Comparison of ENCODE assay signal across 10 cellular contexts in the genomic region with DNA sequence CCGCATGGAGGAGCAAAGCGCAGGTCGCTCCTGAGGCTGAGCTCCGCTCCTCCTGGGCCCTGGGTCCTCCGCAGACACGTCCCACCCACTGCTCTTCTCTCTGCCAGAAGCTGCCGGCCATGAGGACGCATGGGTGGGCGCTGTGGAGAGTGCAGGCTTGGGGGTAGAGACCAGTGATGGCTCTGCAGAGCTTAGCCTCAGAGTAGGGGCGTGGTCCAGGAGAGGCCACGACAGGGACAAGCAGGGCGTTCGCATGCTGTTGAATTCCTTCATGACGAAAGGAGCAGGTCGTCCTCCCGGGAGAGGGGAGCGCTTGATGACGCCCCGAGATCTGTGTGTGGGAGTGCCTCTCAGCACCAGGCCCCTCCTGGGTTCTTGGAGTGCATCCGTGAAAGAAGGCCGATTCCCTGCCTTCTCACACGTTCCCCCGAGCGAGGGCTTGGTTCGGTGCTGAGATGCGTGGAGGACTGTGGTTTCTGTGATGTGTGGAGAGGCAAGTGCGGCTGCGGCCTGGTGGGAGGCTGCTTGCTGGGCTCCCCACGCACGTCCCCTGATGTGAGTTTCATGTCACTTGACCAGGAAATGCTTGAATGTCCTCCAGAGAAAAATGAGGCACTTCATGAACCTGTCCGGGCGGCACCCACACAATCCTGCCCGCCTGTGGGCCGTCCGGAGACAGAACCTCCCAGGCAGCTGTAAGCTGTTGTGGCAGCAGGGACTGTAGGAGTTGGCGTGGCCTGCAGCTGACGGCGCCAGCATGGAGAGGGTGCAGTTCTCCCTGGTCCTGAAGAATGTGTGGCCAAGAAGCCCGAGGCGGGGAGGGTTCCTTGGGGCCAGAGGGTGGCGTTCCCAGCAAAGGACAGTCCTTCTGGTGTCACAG. TPM values are rescaled to one million over a fixed set of nuclear protein-coding genes. Genes with fewer than 3 reads are reported as not detected.
A peak's percentile ranks its signal among the peaks of the same experiment; 100 is the strongest.
DNase-seq lines count a peak whose midpoint lies in the region; ATAC-seq and TF ChIP-seq lines count a peak whose summit lies in the region.
"Had no signal": no experiment of that assay in that cellular context is flagged by ENCODE, and none has a peak within 500 bp of the region (broad histone marks: within the 10 kb centered on the region; RNA-seq: fewer than 3 reads in every experiment).

No MANE protein-coding gene starts in this region.

- H3K9me3 ChIP-seq in AG04450 (ENCODE audit: control insufficient read depth, insufficient read depth, low read length) = peaks cover 5% of the 10 kb centered on the region
- H3K9me3 ChIP-seq in MM.1S (replicated peaks; ENCODE audit: insufficient read depth, low read length) = no peaks in the 10 kb centered on the region
- no peaks in the 10 kb centered on the region for H3K9me3 ChIP-seq in effector memory CD4-positive, alpha-beta T cell (ENCODE audit: control insufficient read depth, low read length)

- TF ChIP-seq CTCF in AG04450 (IDR thresholded peaks at IDR 0.05; ENCODE audit: low read depth, low read length) (no peak), MM.1S (IDR thresholded peaks at IDR 0.05; ENCODE audit: low read length) (no peak), natural killer cell (IDR thresholded peaks at IDR 0.05) (no peak)

- H3K27me3 Mint-ChIP-seq in natural killer cell (ENCODE audit: low read depth in 2 of 2) = no peaks in the 10 kb centered on the region

- no peak overlapping the region for H3K9ac ChIP-seq in MM.1S (ENCODE audit: low read length)

- H3K27me3 ChIP-seq in AG04450 (ENCODE audit: control insufficient read depth, insufficient read depth, low read length) (no peaks in the 10 kb centered on the region), MM.1S (replicated peaks; ENCODE audit: insufficient read depth, low read length) (no peaks in the 10 kb centered on the region)
- H3K27me3 ChIP-seq in effector memory CD4-positive, alpha-beta T cell (replicated peaks; ENCODE audit: control insufficient read depth, insufficient read depth, low read length, poor library complexity, severe bottlenecking) = no peaks in the 10 kb centered on the region

- H3K9me3 Mint-ChIP-seq in natural killer cell = peaks cover 0 to 3% of the 10 kb centered on the region in 2 donors

- H3K4me1 ChIP-seq in MM.1S (ENCODE audit: low read length) = peaks cover 20% of the 10 kb centered on the region; the same call in 1 of the 2 replicates
- peaks cover 48% of the 10 kb centered on the region for H3K4me1 ChIP-seq in effector memory CD4-positive, alpha-beta T cell (ENCODE audit: control insufficient read depth, insufficient read depth, low read length, poor library complexity, severe bottlenecking)

- H2AFZ ChIP-seq in MM.1S (ENCODE audit: low read length) = no peak overlapping the region

- H3K4me2 ChIP-seq in MM.1S (ENCODE audit: low read depth, low read length) = peak overlapping the region; percentile 80; the same call in 1 of the 2 replicates

- CTCF ChIA-PET in AG04450 (lab: Charles Lee) = interaction anchor here (1.0 to 1.7 kb wide), 2 partner anchors 74 to 85 kb away, joined by 3 to 7 read pairs; no protein-coding TSS in a partner anchor

- no peaks in the 10 kb centered on the region for H3K9me2 ChIP-seq in MM.1S (replicated peaks; ENCODE audit: insufficient read depth, low read length)

- DNase-seq in AG04450 (ENCODE audit: low read depth, low spot score) (no peak), MM.1S (no peak), natural killer cell (no peak), NCI-H2107 (lab: John Stamatoyannopoulos, UW) (no peak)
- no peak for DNase-seq in effector memory CD4-positive, alpha-beta T cell
- no peak for DNase-seq in stimulated activated CD8-positive, alpha-beta memory T cell treated with anti-CD3 and anti-CD28 coated beads, Interleukin-4, amount 100 ng/mL, for 48 hours
- DNase-seq: DMS 273 treated with DMSO at 0.1 percent for 48 hours; stimulated activated naive CD4-positive, alpha-beta T cell had no signal

- H3K36me3 ChIP-seq in MM.1S (replicated peaks; ENCODE audit: insufficient read depth, low read length) = peaks cover 32% of the 10 kb centered on the region
- peaks cover 32% of the 10 kb centered on the region for H3K36me3 ChIP-seq in effector memory CD4-positive, alpha-beta T cell (ENCODE audit: control insufficient read depth, insufficient read depth, low read length)

- peaks cover 95% of the 10 kb centered on the region for H3K79me2 ChIP-seq in MM.1S (ENCODE audit: low read length)

- H3K4me1 Mint-ChIP-seq in natural killer cell = peaks cover 57 to 58% of the 10 kb centered on the region in 2 donors

- no peaks in the 10 kb centered on the region for H3K36me3 Mint-ChIP-seq in natural killer cell

- H3F3A ChIP-seq in MM.1S (ENCODE audit: insufficient read depth, low read length) = peaks cover 27% of the 10 kb centered on the region

- H3K27ac ChIP-seq in AG04450 (ENCODE audit: low read depth, low read length) (no peak overlapping the region), MM.1S (ENCODE audit: low read length) (no peak overlapping the region; the same call in 1 of the 2 replicates)
- H3K27ac ChIP-seq in effector memory CD4-positive, alpha-beta T cell (ENCODE audit: insufficient read depth, low read length, poor library complexity, severe bottlenecking) = peak overlapping the region; percentile 72

- ATAC-seq in natural killer cell = no peak
- no peak for ATAC-seq in HG03175 (IDR thresholded peaks at IDR 0.05; ENCODE audit: unreplicated experiment)
- no peak for ATAC-seq in HG02852 (IDR thresholded peaks at IDR 0.05; ENCODE audit: unreplicated experiment)

- peak overlapping the region; percentile 98 to 100 for H3K27ac Mint-ChIP-seq in natural killer cell

- H3K4me3 Mint-ChIP-seq in natural killer cell = peak overlapping the region; percentile 77

- POLR2A ChIA-PET in AG04450 (lab: Yijun Ruan, JAX) = interaction anchor here (0.6 kb wide), 1 partner anchor 310 kb away, joined by 4 read pairs; no protein-coding TSS in a partner anchor

- intact Hi-C loops in natural killer cell (cut with micrococcal nuclease) = no loop called here

- H3K4me3 ChIP-seq in AG04450 (ENCODE audit: low read depth, low read length) (peak overlapping the region; percentile 4), MM.1S (ENCODE audit: low read length) (0 out of 2 replicates have a peak overlapping the region, but pooled peaks have one; percentile 89)
- peak overlapping the region; percentile 26 for H3K4me3 ChIP-seq in effector memory CD4-positive, alpha-beta T cell (ENCODE audit: insufficient read depth, low read depth, low read length, poor library complexity, severe bottlenecking)

- peaks cover 50% of the 10 kb centered on the region for H4K20me1 ChIP-seq in MM.1S (ENCODE audit: insufficient read depth, low read length)

RNA-seq across cellular contexts. Expression of gene SF3A2, which starts 4.5 kb away (rescaled TPM):
- polyA plus RNA-seq in AG04450 (2011; rRNA removed) = 7.0 and 9.5 TPM in 2 replicates
- 11.7 and 14.1 TPM in 2 replicates for polyA minus RNA-seq in AG04450 (2011; rRNA and poly(A)+ RNA removed)
- 100 to 1,000 TPM; 143 to 165 (median 147) TPM for total RNA-seq in natural killer cell

RNA-seq across cellular contexts. Expression of gene PLEKHJ1, which starts 5.0 kb away (rescaled TPM):
- 38.7 and 39.3 TPM in 2 replicates for polyA plus RNA-seq in AG04450 (2011; rRNA removed)
- 21.1 and 30.5 TPM in 2 replicates for polyA minus RNA-seq in AG04450 (2011; rRNA and poly(A)+ RNA removed)
- 10 to 100 TPM; 36.7 to 45.8 (median 44.7) TPM for total RNA-seq in natural killer cell

RNA-seq across cellular contexts. Expression of gene AMH, which starts 8.0 kb away (rescaled TPM):
- not detected in 2 replicates for polyA plus RNA-seq in AG04450 (2011; rRNA removed)
- polyA minus RNA-seq in AG04450 (2011; rRNA and poly(A)+ RNA removed) = not detected in 2 replicates
- 1 to 10 TPM in 1 of 3 donors, under 1 TPM in 2; 0.55 to 2.1 (median 0.88) TPM for total RNA-seq in natural killer cell

RNA-seq across cellular contexts. Expression of gene JSRP1, which starts 15.1 kb away (rescaled TPM):
- not detected in 2 replicates for polyA plus RNA-seq in AG04450 (2011; rRNA removed)
- polyA minus RNA-seq in AG04450 (2011; rRNA and poly(A)+ RNA removed) = not detected in 2 replicates
- 1 to 10 TPM in 1 of 3 donors, under 1 TPM in 1, not detected in 1; 0.82 to 2.0 TPM for total RNA-seq in natural killer cell

RNA-seq across cellular contexts. Expression of gene PEAK3, which starts 40.9 kb away (rescaled TPM):
- 0.04 TPM in 1 of 2 replicates, not detected in the other for polyA plus RNA-seq in AG04450 (2011; rRNA removed)
- not detected in 2 replicates for polyA minus RNA-seq in AG04450 (2011; rRNA and poly(A)+ RNA removed)
- total RNA-seq in natural killer cell = 1 to 10 TPM; 5.7 to 9.5 (median 8.4) TPM

Comparison
In these comparisons a context has a peak if more than half of its experiments do, and no peak if none do; other contexts are left out.
1. H3K4me3 ChIP-seq: peak in every context shown above with its lines; median percentile 89 in MM.1S; 26 in effector memory CD4-positive, alpha-beta T cell; 4 in AG04450.